ENCODE assay signal across 9 cellular contexts in genomic region chr6:45156075-45156474, GRCh38.
DNase-seq lines count a peak whose midpoint lies in the region; ATAC-seq lines count a peak whose summit lies in the region.
"Had no signal": no experiment of that assay in that cellular context is flagged by ENCODE, and none has a peak within 500 bp of the region (broad histone marks: within the 10 kb centered on the region; RNA-seq: fewer than 3 reads in every experiment).

No MANE protein-coding gene starts in this region.

- H3K27me3 ChIP-seq in H7 (ENCODE audit: control insufficient read depth, insufficient read depth, low read length): no peaks in the 10 kb centered on the region

- DNase-seq in activated naive CD4-positive, alpha-beta T cell treated with anti-CD3 and anti-CD28 coated beads for 36 hours: peak; percentile 54
- DNase-seq in activated naive CD4-positive, alpha-beta T cell treated with Interleukin-2 at 50 U/mL for 16 hours: no peak
- DNase-seq in HuH-7.5 (ENCODE audit: low spot score): peak; percentile 10
- DNase-seq in stimulated activated naive B cell treated with anti-CD40 and anti-IgM and Interleukin-4, amounts not matched to agents 10 μg/mL and 1 μg/mL and 100 μg/mL, for 72 hours: no peak
- no peak for DNase-seq in NCI-H748 treated with DMSO at 0.1 percent for 48 hours (lab: John Stamatoyannopoulos, UW)
- DNase-seq in dedifferentiated amniotic fluid mesenchymal stem cell (ENCODE audit: extremely low spot score): no peak
- no peak for DNase-seq in H7
- DNase-seq: H9 had no signal

- CTCF ChIA-PET in activated naive CD4-positive, alpha-beta T cell treated with anti-CD3 and anti-CD28 coated beads for 36 hours (lab: Charles Lee): interaction anchor here (0.5 to 0.9 kb wide), 2 partner anchors 334 to 503 kb away, joined by 3 to 4 read pairs; no protein-coding TSS in a partner anchor

- intact Hi-C loops in activated naive CD4-positive, alpha-beta T cell treated with anti-CD3 and anti-CD28 coated beads for 36 hours (cut with micrococcal nuclease): loop anchor here (1.0 to 2.0 kb wide), 5 partner anchors 8 to 555 kb away; partner anchors contain the start of gene SUPT3H

- ATAC-seq in HG02642 (IDR thresholded peaks at IDR 0.05; ENCODE audit: poor library complexity, unreplicated experiment): peak; percentile 93
- peak; percentile 76 to 87 for ATAC-seq in stimulated activated naive B cell treated with anti-CD40 and anti-IgM and Interleukin-4, amounts not matched to agents 10 μg/mL and 1 μg/mL and 100 μg/mL, for 72 hours (replicated peaks)

- no peaks in the 10 kb centered on the region for H3K27me3 Mint-ChIP-seq in activated naive CD4-positive, alpha-beta T cell treated with anti-CD3 and anti-CD28 coated beads for 36 hours (ENCODE audit: low read depth)
- H3K27me3 Mint-ChIP-seq in stimulated activated naive B cell treated with anti-CD40 and anti-IgM and Interleukin-4, amounts not matched to agents 10 μg/mL and 1 μg/mL and 100 μg/mL, for 72 hours: no peaks in the 10 kb centered on the region

- peak overlapping the region; percentile 59 for H3K27ac Mint-ChIP-seq in activated naive CD4-positive, alpha-beta T cell treated with anti-CD3 and anti-CD28 coated beads for 36 hours
- H3K27ac Mint-ChIP-seq in stimulated activated naive B cell treated with anti-CD40 and anti-IgM and Interleukin-4, amounts not matched to agents 10 μg/mL and 1 μg/mL and 100 μg/mL, for 72 hours: no peak overlapping the region
- H3K27ac Mint-ChIP-seq: H9 had no signal

- peaks cover 28% of the 10 kb centered on the region for H3K4me1 Mint-ChIP-seq in activated naive CD4-positive, alpha-beta T cell treated with anti-CD3 and anti-CD28 coated beads for 36 hours (ENCODE audit: low read depth)
- H3K4me1 Mint-ChIP-seq in stimulated activated naive B cell treated with anti-CD40 and anti-IgM and Interleukin-4, amounts not matched to agents 10 μg/mL and 1 μg/mL and 100 μg/mL, for 72 hours: no peaks in the 10 kb centered on the region

- H3K9me3 Mint-ChIP-seq in activated naive CD4-positive, alpha-beta T cell treated with anti-CD3 and anti-CD28 coated beads for 36 hours: peaks cover 4% of the 10 kb centered on the region
- no peaks in the 10 kb centered on the region for H3K9me3 Mint-ChIP-seq in stimulated activated naive B cell treated with anti-CD40 and anti-IgM and Interleukin-4, amounts not matched to agents 10 μg/mL and 1 μg/mL and 100 μg/mL, for 72 hours
- H3K9me3 Mint-ChIP-seq: H9 had no signal

- no peak overlapping the region for H3K4me3 ChIP-seq in H7 (ENCODE audit: insufficient read depth, low read depth, low read length)

- H3K4me3 Mint-ChIP-seq in activated naive CD4-positive, alpha-beta T cell treated with anti-CD3 and anti-CD28 coated beads for 36 hours: no peak overlapping the region
- no peak overlapping the region for H3K4me3 Mint-ChIP-seq in stimulated activated naive B cell treated with anti-CD40 and anti-IgM and Interleukin-4, amounts not matched to agents 10 μg/mL and 1 μg/mL and 100 μg/mL, for 72 hours
- H3K4me3 Mint-ChIP-seq: H9 had no signal

- no peaks in the 10 kb centered on the region for H3K36me3 ChIP-seq in H7 (replicated peaks; ENCODE audit: control insufficient read depth, insufficient read depth, low read length)

- no peaks in the 10 kb centered on the region for H3K36me3 Mint-ChIP-seq in activated naive CD4-positive, alpha-beta T cell treated with anti-CD3 and anti-CD28 coated beads for 36 hours (ENCODE audit: low read depth)
- no peaks in the 10 kb centered on the region for H3K36me3 Mint-ChIP-seq in stimulated activated naive B cell treated with anti-CD40 and anti-IgM and Interleukin-4, amounts not matched to agents 10 μg/mL and 1 μg/mL and 100 μg/mL, for 72 hours

Comparison
In these comparisons a context has a peak if more than half of its experiments do, and no peak if none do; other contexts are left out.
1. DNase-seq: peak in activated naive CD4-positive, alpha-beta T cell treated with anti-CD3 and anti-CD28 coated beads for 36 hours (single experiment) and HuH-7.5 (single experiment); none in activated naive CD4-positive, alpha-beta T cell treated with Interleukin-2 at 50 U/mL for 16 hours (single experiment), stimulated activated naive B cell treated with anti-CD40 and anti-IgM and Interleukin-4, amounts not matched to agents 10 μg/mL and 1 μg/mL and 100 μg/mL, for 72 hours (single experiment), NCI-H748 treated with DMSO at 0.1 percent for 48 hours (single experiment), dedifferentiated amniotic fluid mesenchymal stem cell (single experiment) and H7 (single experiment).